ENCODE assay signal across 18 cellular contexts in genomic region chr17:13952252-13952721, GRCh38.
"Had no signal": no experiment of that assay in that cellular context is flagged by ENCODE, and none has a peak within 500 bp of the region (broad histone marks: within the 10 kb centered on the region; RNA-seq: fewer than 3 reads in every experiment).

No MANE protein-coding gene starts in this region.

- H3K4me3 Mint-ChIP-seq: activated naive CD8-positive, alpha-beta T cell; dendritic cell treated with granulocyte-macrophage colony-stimulating factor and Interleukin-4, amounts not matched to agents 40 ng/mL and 50 ng/mL, for 4 days had no signal

- H3K27me3 Mint-ChIP-seq: activated naive CD8-positive, alpha-beta T cell had no signal

- H3K9me3 ChIP-seq: tibial artery had no signal

- H3K27ac ChIP-seq: foreskin keratinocyte, tibial artery, WERI-Rb-1 had no signal

- H3K36me3 ChIP-seq: tibial artery, WERI-Rb-1 had no signal

- H3K4me1 ChIP-seq: foreskin keratinocyte had no signal

- DNase-seq: activated CD4-positive, alpha-beta T cell treated with anti-CD3 and anti-CD28 coated beads, Interleukin-2, amount 50 U/mL, for 4 hours; activated gamma-delta T cell; amniotic stem cell; effector CD8-positive, alpha-beta T cell; hippocampal formation; left cardiac atrium; occipital lobe; posterior cingulate gyrus; stimulated activated CD4-positive, alpha-beta T cell treated with anti-CD3 and anti-CD28 coated beads, Interleukin-2, amount 100 ng/mL, for 24 hours; stimulated activated naive CD8-positive, alpha-beta T cell treated with anti-CD3 and anti-CD28 coated beads, Interleukin-15, Interleukin-2, amounts not matched to agents 100 U/mL and 50 U/mL, for 24 hours; substantia nigra; T-helper 2 cell; tibial artery; WERI-Rb-1 had no signal

- H3K27me3 ChIP-seq: foreskin keratinocyte, tibial artery had no signal

- FAIRE-seq: islet of Langerhans had no signal

- H3K9me3 Mint-ChIP-seq: dendritic cell treated with granulocyte-macrophage colony-stimulating factor and Interleukin-4, amounts not matched to agents 40 ng/mL and 50 ng/mL, for 4 days had no signal

- H3K27ac Mint-ChIP-seq: activated naive CD8-positive, alpha-beta T cell; dendritic cell treated with granulocyte-macrophage colony-stimulating factor and Interleukin-4, amounts not matched to agents 40 ng/mL and 50 ng/mL, for 4 days had no signal

- H3K4me3 ChIP-seq: tibial artery had no signal

- ATAC-seq: foreskin keratinocyte; left cardiac atrium; stimulated activated naive CD8-positive, alpha-beta T cell treated with anti-CD3 and anti-CD28 coated beads, Interleukin-15, Interleukin-2, amounts not matched to agents 100 U/mL and 50 U/mL, for 24 hours had no signal
